ENCODE assay signal across 17 cellular contexts in genomic region chr11:73269353-73270088, GRCh38. TPM values are rescaled to one million over a fixed set of nuclear protein-coding genes. Genes with fewer than 3 reads are reported as not detected.
DNase-seq lines count a peak whose midpoint lies in the region; ATAC-seq and TF ChIP-seq lines count a peak whose summit lies in the region.
"Had no signal": no experiment of that assay in that cellular context is flagged by ENCODE, and none has a peak within 500 bp of the region (broad histone marks: within the 10 kb centered on the region; RNA-seq: fewer than 3 reads in every experiment).

No MANE protein-coding gene starts in this region.

- in situ Hi-C loops in brain microvascular endothelial cell (cut with HindIII; ENCODE audit: low pct_ligation_motif_present, low sequenced_read_pairs), result no loop called here

- H3K4me2 ChIP-seq in PC-3 (ENCODE audit: low read length), result peak overlapping the region; percentile 42

- H3K9me2 ChIP-seq in PC-3 (replicated peaks; ENCODE audit: low read length), result no peaks in the 10 kb centered on the region

- no peaks in the 10 kb centered on the region for H4K20me1 ChIP-seq in PC-3 (ENCODE audit: low read length)

- H3K27me3 Mint-ChIP-seq in natural killer cell treated with Interleukin-12 subunit alpha and Interleukin-12 subunit beta and Interleukin-15 and Interleukin-18, amount 100 ng/mL, for 72 hours, result peaks cover 13 to 22% of the 10 kb centered on the region in 2 donors
- H3K27me3 Mint-ChIP-seq in natural killer cell (ENCODE audit: low read depth in 2 of 2), result peaks cover 20 to 23% of the 10 kb centered on the region in 2 donors

- no peak overlapping the region for H3K4me3 Mint-ChIP-seq in natural killer cell treated with Interleukin-12 subunit alpha and Interleukin-12 subunit beta and Interleukin-15 and Interleukin-18, amount 100 ng/mL, for 72 hours
- no peak overlapping the region for H3K4me3 Mint-ChIP-seq in natural killer cell
- H3K4me3 Mint-ChIP-seq: nephron; stimulated activated naive CD8-positive, alpha-beta T cell treated with anti-CD3 and anti-CD28 coated beads, Interleukin-15, amount 100 ng/mL, for 72 hours had no signal

- H3K79me2 ChIP-seq in PC-3 (ENCODE audit: low read length), result no peaks in the 10 kb centered on the region

- H3K9me3 ChIP-seq in PC-3 (ENCODE audit: low read length), result no peaks in the 10 kb centered on the region
- H3K9me3 ChIP-seq in left lung, result no peaks in the 10 kb centered on the region
- H3K9me3 ChIP-seq: BE2C, right lobe of liver had no signal

- H3K4me1 ChIP-seq in PC-3 (ENCODE audit: insufficient read depth, low read length) (peaks cover 48% of the 10 kb centered on the region), left lung (peaks cover 12 to 58% of the 10 kb centered on the region in 2 donors)
- H3K4me1 ChIP-seq: right lobe of liver had no signal

- no TSS peak for BruUV-seq in PC-3 (replicated peaks; lab: Mats Ljungman, UMichigan)

- H3K9me3 Mint-ChIP-seq in natural killer cell treated with Interleukin-12 subunit alpha and Interleukin-12 subunit beta and Interleukin-15 and Interleukin-18, amount 100 ng/mL, for 72 hours, result no peaks in the 10 kb centered on the region
- H3K9me3 Mint-ChIP-seq in natural killer cell, result no peaks in the 10 kb centered on the region
- H3K9me3 Mint-ChIP-seq: nephron; stimulated activated naive CD8-positive, alpha-beta T cell treated with anti-CD3 and anti-CD28 coated beads, Interleukin-15, amount 100 ng/mL, for 72 hours had no signal

- no peak overlapping the region for H3K27ac Mint-ChIP-seq in natural killer cell treated with Interleukin-12 subunit alpha and Interleukin-12 subunit beta and Interleukin-15 and Interleukin-18, amount 100 ng/mL, for 72 hours
- no peak overlapping the region for H3K27ac Mint-ChIP-seq in natural killer cell
- H3K27ac Mint-ChIP-seq: stimulated activated naive CD8-positive, alpha-beta T cell treated with anti-CD3 and anti-CD28 coated beads, Interleukin-15, amount 100 ng/mL, for 72 hours had no signal

- TF ChIP-seq CTCF in natural killer cell (IDR thresholded peaks at IDR 0.05) (no peak), PC-3 (conservative IDR thresholded peaks at IDR 0.05; ENCODE audit: low read depth, low read length) (no peak), left lung (IDR thresholded peaks at IDR 0.05) (no peak), brain microvascular endothelial cell (IDR thresholded peaks at IDR 0.05; ENCODE audit: low read depth, low read length, missing control alignments) (no peak)

- peak overlapping the region; percentile 26; the same call in 1 of the 2 replicates for H3K9ac ChIP-seq in PC-3 (ENCODE audit: low read length)

- H3K27ac ChIP-seq in PC-3 (ENCODE audit: low read length) (peak overlapping the region; percentile 64), left lung (peak overlapping the region in 1 of 2 donors; percentile 4), brain microvascular endothelial cell (no peak overlapping the region)
- H3K27ac ChIP-seq: right lobe of liver had no signal

- CTCF ChIA-PET in PC-3 (lab: Charles Lee), result no interaction called here

- intact Hi-C loops in natural killer cell (cut with micrococcal nuclease), result no loop called here
- intact Hi-C loops in PC-3 (cut with micrococcal nuclease), result no loop called here
- intact Hi-C loops in left lung (cut with DNase I), result no loop called here

- peaks cover 0 to 3% of the 10 kb centered on the region in 2 donors for H3K4me1 Mint-ChIP-seq in natural killer cell treated with Interleukin-12 subunit alpha and Interleukin-12 subunit beta and Interleukin-15 and Interleukin-18, amount 100 ng/mL, for 72 hours (ENCODE audit: low read depth in 2 of 2)
- H3K4me1 Mint-ChIP-seq in natural killer cell, result no peaks in the 10 kb centered on the region

- peaks cover 3% of the 10 kb centered on the region for H3F3A ChIP-seq in PC-3 (ENCODE audit: low read length, unreplicated experiment)

- no peak for ATAC-seq in natural killer cell treated with Interleukin-12 subunit alpha and Interleukin-12 subunit beta and Interleukin-15 and Interleukin-18, amount 100 ng/mL, for 72 hours
- ATAC-seq in natural killer cell (no peak), PC-3 (peak; percentile 43), left lung (peak; percentile 54), HG02763 (IDR thresholded peaks at IDR 0.05; ENCODE audit: unreplicated experiment) (no peak)
- ATAC-seq: stimulated activated naive CD8-positive, alpha-beta T cell treated with anti-CD3 and anti-CD28 coated beads, Interleukin-15, amount 100 ng/mL, for 72 hours had no signal

- POLR2A ChIA-PET in PC-3 (lab: Charles Lee; ENCODE audit: unreplicated experiment), result no interaction called here

- peak overlapping the region; percentile 27 for H2AFZ ChIP-seq in PC-3 (ENCODE audit: low read length)

- DNase-seq in natural killer cell treated with Interleukin-12 subunit alpha and Interleukin-12 subunit beta and Interleukin-15 and Interleukin-18, amount 100 ng/mL, for 72 hours (ENCODE audit: low spot score), result peak; percentile 51
- DNase-seq in natural killer cell (no peak), PC-3 (peak; percentile 88), left lung (no peak), ureter (ENCODE audit: low spot score) (peak; percentile 53), SKM-1 treated with dmso at 0.1 percent for 144 hours (lab: John Stamatoyannopoulos, UW; ENCODE audit: unreplicated experiment) (no peak), brain microvascular endothelial cell (no peak)
- DNase-seq: activated CD4-positive, alpha-beta T cell treated with anti-CD3 and anti-CD28 coated beads for 4 hours; BE2C; foreskin fibroblast; KBM-7; NCI-H1694 had no signal

- H3K27me3 ChIP-seq in PC-3 (ENCODE audit: low read length), result no peaks in the 10 kb centered on the region
- H3K27me3 ChIP-seq in left lung, result peaks cover 0 to 21% of the 10 kb centered on the region in 2 donors
- H3K27me3 ChIP-seq in brain microvascular endothelial cell (replicated peaks), result peaks cover 2% of the 10 kb centered on the region
- H3K27me3 ChIP-seq: BE2C, right lobe of liver had no signal

- H3K36me3 Mint-ChIP-seq in natural killer cell treated with Interleukin-12 subunit alpha and Interleukin-12 subunit beta and Interleukin-15 and Interleukin-18, amount 100 ng/mL, for 72 hours, result no peaks in the 10 kb centered on the region
- H3K36me3 Mint-ChIP-seq in natural killer cell, result no peaks in the 10 kb centered on the region

- no peaks in the 10 kb centered on the region for H3K36me3 ChIP-seq in PC-3 (ENCODE audit: low read depth, low read length)
- H3K36me3 ChIP-seq in left lung, result no peaks in the 10 kb centered on the region
- H3K36me3 ChIP-seq in brain microvascular endothelial cell (replicated peaks), result no peaks in the 10 kb centered on the region
- H3K36me3 ChIP-seq: BE2C, right lobe of liver had no signal

- H3K4me3 ChIP-seq in PC-3 (ENCODE audit: low read length) (peak overlapping the region; percentile 1; the same call in 1 of the 2 replicates), left lung (no peak overlapping the region), brain microvascular endothelial cell (ENCODE audit: low read depth, low read length) (no peak overlapping the region)
- H3K4me3 ChIP-seq: right lobe of liver had no signal

RNA-seq across cellular contexts. Expression of gene P2RY6, which starts 2.6 kb away (rescaled TPM):
- total RNA-seq in natural killer cell treated with Interleukin-12 subunit alpha and Interleukin-12 subunit beta and Interleukin-15 and Interleukin-18, amount 100 ng/mL, for 72 hours, result not detected
- total RNA-seq in natural killer cell, result under 1 TPM in 2 of 3 donors, not detected in 1; 0.24 to 0.40 TPM
- total RNA-seq in PC-3 (2014; rRNA removed), result 1.6 and 2.0 TPM in 2 replicates
- 1 to 10 TPM; 2.2 to 4.8 TPM for total RNA-seq in left lung
- 2.2 TPM for total RNA-seq in ureter
- total RNA-seq: T-helper 1 cell treated with Interleukin-12 subunit alpha and Interleukin-12 subunit beta and Interleukin-4 antibody, amounts not matched to agents 30 ng/mL and 1 ng/mL, for 36 hours had no signal

RNA-seq across cellular contexts. Expression of gene ARHGEF17, which starts 38.6 kb away (rescaled TPM):
- total RNA-seq in natural killer cell treated with Interleukin-12 subunit alpha and Interleukin-12 subunit beta and Interleukin-15 and Interleukin-18, amount 100 ng/mL, for 72 hours, result under 1 TPM in 1 of 2 donors, not detected in 1; 0.95 TPM
- total RNA-seq in natural killer cell (under 1 TPM; 0.02 to 0.88 (median 0.50) TPM), PC-3 (2014; rRNA removed) (6.2 and 11.0 TPM in 2 replicates), left lung (10 to 100 TPM; 56.3 to 69.1 TPM), ureter (71.5 TPM)
- total RNA-seq: T-helper 1 cell treated with Interleukin-12 subunit alpha and Interleukin-12 subunit beta and Interleukin-4 antibody, amounts not matched to agents 30 ng/mL and 1 ng/mL, for 36 hours had no signal

RNA-seq across cellular contexts. Expression of gene P2RY2, which starts 51.4 kb away (rescaled TPM):
- total RNA-seq in natural killer cell treated with Interleukin-12 subunit alpha and Interleukin-12 subunit beta and Interleukin-15 and Interleukin-18, amount 100 ng/mL, for 72 hours, result under 1 TPM in 1 of 2 donors, not detected in 1; 0.20 TPM
- 1 to 10 TPM in 1 of 3 donors, under 1 TPM in 2; 0.27 to 1.0 (median 0.90) TPM for total RNA-seq in natural killer cell
- total RNA-seq in PC-3 (2014; rRNA removed), result 54.8 and 72.9 TPM in 2 replicates
- 10 to 100 TPM in 1 of 2 donors, 1 to 10 TPM in 1; 9.3 to 10.3 TPM for total RNA-seq in left lung
- 20.2 TPM for total RNA-seq in ureter
- total RNA-seq: T-helper 1 cell treated with Interleukin-12 subunit alpha and Interleukin-12 subunit beta and Interleukin-4 antibody, amounts not matched to agents 30 ng/mL and 1 ng/mL, for 36 hours had no signal

Comparison
In these comparisons a context has a peak if more than half of its experiments do, and no peak if none do; other contexts are left out.
1. DNase-seq: peak in natural killer cell treated with Interleukin-12 subunit alpha and Interleukin-12 subunit beta and Interleukin-15 and Interleukin-18, amount 100 ng/mL, for 72 hours (single experiment), PC-3 (single experiment) and ureter (single experiment); none in natural killer cell (single experiment), left lung (0 of 2), SKM-1 treated with dmso at 0.1 percent for 144 hours (single experiment) and brain microvascular endothelial cell (single experiment).
2. ATAC-seq: peak in PC-3 (single experiment) and left lung (single experiment); none in natural killer cell treated with Interleukin-12 subunit alpha and Interleukin-12 subunit beta and Interleukin-15 and Interleukin-18, amount 100 ng/mL, for 72 hours (0 of 2), natural killer cell (0 of 3) and HG02763 (single experiment).
3. RNA of gene P2RY2, which starts 51.4 kb away (total RNA-seq): 54.8 to 72.9 TPM in PC-3, 20.2 TPM in ureter (single experiment) and 9.3 to 10.3 TPM in left lung; 0.27 to 1.0 TPM in natural killer cell and 0.20 TPM in natural killer cell treated with Interleukin-12 subunit alpha and Interleukin-12 subunit beta and Interleukin-15 and Interleukin-18, amount 100 ng/mL, for 72 hours; every median in the first group is over 4 times any median in the second.